ENCODE assay signal across 22 cellular contexts in the genomic region with DNA sequence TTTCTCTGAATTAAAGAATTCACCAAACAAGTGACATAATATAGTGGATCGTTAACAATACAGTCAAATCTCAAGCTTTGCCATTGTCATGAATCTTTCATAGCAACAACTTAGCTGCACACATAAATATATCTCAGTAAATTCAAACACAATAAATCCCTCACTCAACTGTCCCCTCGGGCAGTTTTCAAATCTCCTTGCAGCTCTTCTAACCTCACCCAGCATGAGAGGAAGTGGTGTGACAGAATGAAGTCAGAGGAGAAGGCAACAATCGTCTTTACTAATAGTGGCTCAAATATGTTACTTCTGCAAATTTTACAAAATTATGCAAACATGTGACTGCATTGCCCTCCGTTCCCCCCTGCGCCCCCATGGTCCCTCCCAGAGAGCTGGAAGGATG.
"Had no signal": no experiment of that assay in that cellular context is flagged by ENCODE, and none has a peak within 500 bp of the region (broad histone marks: within the 10 kb centered on the region; RNA-seq: fewer than 3 reads in every experiment).

No MANE protein-coding gene starts in this region.

- ATAC-seq: activated CD4-positive, alpha-beta T cell treated with anti-CD3 and anti-CD28 coated beads for 36 hours; activated naive CD8-positive, alpha-beta T cell treated with anti-CD3 and anti-CD28 coated beads, Interleukin-2, amount 50 U/mL, for 24 hours; activated T-helper 17 cell treated with anti-CD3 and anti-CD28 coated beads, Interleukin-2, amount 50 U/mL, for 72 hours had no signal

- H3K36me3 ChIP-seq: brain microvascular endothelial cell, prostate gland, right atrium auricular region, tibial nerve had no signal

- H3K4me1 ChIP-seq: prostate gland, right atrium auricular region had no signal

- H3K27ac Mint-ChIP-seq: activated CD4-positive, alpha-beta memory T cell treated with anti-CD3 and anti-CD28 coated beads for 36 hours; activated CD4-positive, alpha-beta T cell treated with anti-CD3 and anti-CD28 coated beads for 36 hours; activated naive CD8-positive, alpha-beta T cell treated with anti-CD3 and anti-CD28 coated beads, Interleukin-2, amount 50 U/mL, for 24 hours; activated T-helper 17 cell treated with anti-CD3 and anti-CD28 coated beads, Interleukin-2, amount 50 U/mL, for 72 hours; endodermal cell; stimulated activated naive CD8-positive, alpha-beta T cell treated with anti-CD3 and anti-CD28 coated beads, Interleukin-15, Interleukin-2, amounts not matched to agents 100 ng/mL and 50 ng/mL, for 24 hours; T-helper 2 cell treated with Interferon-gamma antibody and Interleukin-4, amounts not matched to agents 5 μg/mL and 100 μg/mL, for 36 hours had no signal

- H3K4me1 Mint-ChIP-seq: activated CD4-positive, alpha-beta T cell treated with anti-CD3 and anti-CD28 coated beads for 36 hours; activated naive CD8-positive, alpha-beta T cell treated with anti-CD3 and anti-CD28 coated beads, Interleukin-2, amount 50 U/mL, for 24 hours; activated T-helper 17 cell treated with anti-CD3 and anti-CD28 coated beads, Interleukin-2, amount 50 U/mL, for 72 hours had no signal

- H3K4me3 Mint-ChIP-seq: activated CD4-positive, alpha-beta memory T cell treated with anti-CD3 and anti-CD28 coated beads for 36 hours; activated CD4-positive, alpha-beta T cell treated with anti-CD3 and anti-CD28 coated beads for 36 hours; activated naive CD8-positive, alpha-beta T cell treated with anti-CD3 and anti-CD28 coated beads, Interleukin-2, amount 50 U/mL, for 24 hours; activated T-helper 17 cell treated with anti-CD3 and anti-CD28 coated beads, Interleukin-2, amount 50 U/mL, for 72 hours; endodermal cell; neural crest cell; stimulated activated naive CD8-positive, alpha-beta T cell treated with anti-CD3 and anti-CD28 coated beads, Interleukin-15, Interleukin-2, amounts not matched to agents 100 ng/mL and 50 ng/mL, for 24 hours; T-helper 2 cell treated with Interferon-gamma antibody and Interleukin-4, amounts not matched to agents 5 μg/mL and 100 μg/mL, for 36 hours had no signal

- H3K36me3 Mint-ChIP-seq: activated CD4-positive, alpha-beta memory T cell treated with anti-CD3 and anti-CD28 coated beads for 36 hours had no signal

- DNase-seq: activated CD4-positive, alpha-beta memory T cell treated with anti-CD3 and anti-CD28 coated beads for 36 hours; activated CD4-positive, alpha-beta T cell treated with anti-CD3 and anti-CD28 coated beads for 36 hours; activated naive CD4-positive, alpha-beta T cell treated with Interleukin-2 at 50 U/mL for 16 hours; activated naive CD8-positive, alpha-beta T cell treated with anti-CD3 and anti-CD28 coated beads, Interleukin-2, amount 50 U/mL, for 24 hours; aorta; brain microvascular endothelial cell; central memory CD4-positive, alpha-beta T cell; dorsolateral prefrontal cortex; endodermal cell; foreskin fibroblast; glutamatergic neuron; hypothalamus had no signal

- H3K9me3 ChIP-seq: prostate gland, right atrium auricular region, tibial nerve had no signal

- H3K27me3 ChIP-seq: brain microvascular endothelial cell, dorsolateral prefrontal cortex, right atrium auricular region, tibial nerve had no signal

- H3K27ac ChIP-seq: brain microvascular endothelial cell, dorsolateral prefrontal cortex, epithelial cell of prostate, prostate gland, right atrium auricular region, skin epidermis, tibial nerve had no signal

- H3K9me3 Mint-ChIP-seq: activated CD4-positive, alpha-beta memory T cell treated with anti-CD3 and anti-CD28 coated beads for 36 hours; activated naive CD8-positive, alpha-beta T cell treated with anti-CD3 and anti-CD28 coated beads, Interleukin-2, amount 50 U/mL, for 24 hours; stimulated activated naive CD8-positive, alpha-beta T cell treated with anti-CD3 and anti-CD28 coated beads, Interleukin-15, Interleukin-2, amounts not matched to agents 100 ng/mL and 50 ng/mL, for 24 hours; T-helper 2 cell treated with Interferon-gamma antibody and Interleukin-4, amounts not matched to agents 5 μg/mL and 100 μg/mL, for 36 hours had no signal

- H3K4me3 ChIP-seq: dorsolateral prefrontal cortex, lung, prostate gland, right atrium auricular region, skin epidermis, tibial nerve had no signal
